Comparison of ENCODE assay signal across 24 cellular contexts in genomic region chr7:3910041-3910440, GRCh38.
DNase-seq lines count a peak whose midpoint lies in the region; TF ChIP-seq lines count a peak whose summit lies in the region.
"Had no signal": no experiment of that assay in that cellular context is flagged by ENCODE, and none has a peak within 500 bp of the region (broad histone marks: within the 10 kb centered on the region; RNA-seq: fewer than 3 reads in every experiment).

No MANE protein-coding gene starts in this region.

- no peak overlapping the region for H3K4me3 Mint-ChIP-seq in progenitor cell of endocrine pancreas (ENCODE audit: low read depth)
- H3K4me3 Mint-ChIP-seq: activated CD4-positive, alpha-beta T cell treated with anti-CD3 and anti-CD28 coated beads for 36 hours; stimulated activated naive CD8-positive, alpha-beta T cell treated with anti-CD3 and anti-CD28 coated beads, Interleukin-15, Interleukin-2, amounts not matched to agents 100 ng/mL and 50 ng/mL, for 24 hours; T-helper 1 cell treated with Interleukin-12 subunit alpha and Interleukin-12 subunit beta and Interleukin-4 antibody, amounts not matched to agents 30 μg/mL and 1 μg/mL, for 36 hours had no signal

- H3K27me3 ChIP-seq in dorsolateral prefrontal cortex, result no peaks in the 10 kb centered on the region
- H3K27me3 ChIP-seq: BLaER1 treated with 17β-estradiol and CSF1 and Interleukin-3, amounts not matched to agents 10 nM and 100 nM; ovary; sigmoid colon; SJSA1; upper lobe of left lung had no signal

- peak; percentile 79 for DNase-seq in NCI-H526 treated with DMSO at 0.1 percent for 48 hours (lab: John Stamatoyannopoulos, UW)
- DNase-seq in dorsolateral prefrontal cortex, result peak in 9 of 10 donors; percentile 40 to 77 (median 67)
- peak; percentile 69 for DNase-seq in middle frontal gyrus (ENCODE audit: extremely low spot score, low spot score)
- no peak for DNase-seq in progenitor cell of endocrine pancreas (ENCODE audit: low spot score, unreplicated experiment)
- DNase-seq in ureter (ENCODE audit: low spot score), result no peak
- no peak for DNase-seq in activated CD4-positive, alpha-beta T cell treated with anti-CD3 and anti-CD28 coated beads for 1 hour
- DNase-seq in H4 (ENCODE audit: low spot score), result no peak
- DNase-seq: ACHN; activated CD4-positive, alpha-beta T cell treated with anti-CD3 and anti-CD28 coated beads for 36 hours; activated CD8-positive, alpha-beta memory T cell treated with anti-CD3 and anti-CD28 coated beads for 24 hours; activated T-cell treated with anti-CD3 and anti-CD28 coated beads, Interleukin-2, amount 50 U/mL, for 1 hour; cortex of kidney; NCI-H1092; NCI-H1930; NCI-H748 treated with DMSO at 0.1 percent for 48 hours; ovary; sigmoid colon; upper lobe of left lung had no signal

- H3K27me3 Mint-ChIP-seq in progenitor cell of endocrine pancreas, result no peaks in the 10 kb centered on the region

- no peak overlapping the region for H3K27ac Mint-ChIP-seq in progenitor cell of endocrine pancreas
- H3K27ac Mint-ChIP-seq: activated CD4-positive, alpha-beta T cell treated with anti-CD3 and anti-CD28 coated beads for 36 hours; stimulated activated naive CD8-positive, alpha-beta T cell treated with anti-CD3 and anti-CD28 coated beads, Interleukin-15, Interleukin-2, amounts not matched to agents 100 ng/mL and 50 ng/mL, for 24 hours; T-helper 1 cell treated with Interleukin-12 subunit alpha and Interleukin-12 subunit beta and Interleukin-4 antibody, amounts not matched to agents 30 μg/mL and 1 μg/mL, for 36 hours had no signal

- TF ChIP-seq CTCF in dorsolateral prefrontal cortex (IDR thresholded peaks at IDR 0.05 in 54 of 56, conservative IDR thresholded peaks at IDR 0.05 in 2 of 56; ENCODE audit: low read depth in 1 of 56, partially characterized antibody in 56 of 56) (peak in 18 of 56 donors; percentile 4 to 51 (median 20)), progenitor cell of endocrine pancreas (IDR thresholded peaks at IDR 0.05; ENCODE audit: unreplicated experiment) (no peak)

- peaks cover 7% of the 10 kb centered on the region for H3K4me1 Mint-ChIP-seq in progenitor cell of endocrine pancreas (ENCODE audit: low read depth)

- peak overlapping the region in 56 of 59 donors; percentile 42 to 96 (median 80) for H3K27ac ChIP-seq in dorsolateral prefrontal cortex
- H3K27ac ChIP-seq in temporal lobe (ENCODE audit: low read depth, low read length), result peak overlapping the region; percentile 67
- H3K27ac ChIP-seq: ovary, sigmoid colon, SJSA1, upper lobe of left lung had no signal

- H3K4me3 ChIP-seq in dorsolateral prefrontal cortex, result peak overlapping the region in 12 of 59 donors; percentile 1 to 44 (median 14)
- H3K4me3 ChIP-seq: BLaER1 treated with 17β-estradiol and CSF1 and Interleukin-3, amounts not matched to agents 10 nM and 100 nM; HAP-1; ovary; sigmoid colon; SJSA1; upper lobe of left lung had no signal

- H3K36me3 Mint-ChIP-seq in progenitor cell of endocrine pancreas (ENCODE audit: insufficient read depth), result peaks cover 2% of the 10 kb centered on the region

- no peaks in the 10 kb centered on the region for H3K9me3 Mint-ChIP-seq in progenitor cell of endocrine pancreas (ENCODE audit: low read depth)
- H3K9me3 Mint-ChIP-seq: stimulated activated naive CD8-positive, alpha-beta T cell treated with anti-CD3 and anti-CD28 coated beads, Interleukin-15, Interleukin-2, amounts not matched to agents 100 ng/mL and 50 ng/mL, for 24 hours; T-helper 1 cell treated with Interleukin-12 subunit alpha and Interleukin-12 subunit beta and Interleukin-4 antibody, amounts not matched to agents 30 μg/mL and 1 μg/mL, for 36 hours had no signal

- intact Hi-C loops in dorsolateral prefrontal cortex (cut with DNase I), result loop anchor here (10.0 kb wide), 2 partner anchors 155 to 605 kb away; partner anchors contain the start of gene SDK1 (in 1 of the 2)

Comparison
In these comparisons a context has a peak if more than half of its experiments do, and no peak if none do; other contexts are left out.
1. DNase-seq: peak in NCI-H526 treated with DMSO at 0.1 percent for 48 hours (single experiment), dorsolateral prefrontal cortex (9 of 10) and middle frontal gyrus (single experiment); none in progenitor cell of endocrine pancreas (single experiment), ureter (single experiment), activated CD4-positive, alpha-beta T cell treated with anti-CD3 and anti-CD28 coated beads for 1 hour (single experiment) and H4 (single experiment).